17 cellular contexts compared by ENCODE assay signal in genomic region chr12:117020536-117021220, GRCh38.
DNase-seq lines count a peak whose midpoint lies in the region; ATAC-seq and TF ChIP-seq lines count a peak whose summit lies in the region.
"Had no signal": no experiment of that assay in that cellular context is flagged by ENCODE, and none has a peak within 500 bp of the region (broad histone marks: within the 10 kb centered on the region; RNA-seq: fewer than 3 reads in every experiment).

No MANE protein-coding gene starts in this region.

- BruUV-seq in Calu3 (replicated peaks; lab: Mats Ljungman, UMichigan) = no TSS peak

- H3K9me3 Mint-ChIP-seq in Calu3 (ENCODE audit: low read depth, unreplicated experiment) (no peaks in the 10 kb centered on the region), WTC11 (peaks cover 2% of the 10 kb centered on the region; the same call in 1 of the 2 replicates)
- peaks cover 2% of the 10 kb centered on the region for H3K9me3 Mint-ChIP-seq in stimulated activated effector memory CD8-positive, alpha-beta T cell treated with anti-CD3 and anti-CD28 coated beads, Interleukin-12 subunit alpha, Interleukin-12 subunit beta, amount 100 ng/mL, for 72 hours

- no peak for TF ChIP-seq CTCF in Calu3 (IDR thresholded peaks at IDR 0.05; ENCODE audit: unreplicated experiment)
- TF ChIP-seq CTCF in WTC11 (IDR thresholded peaks at IDR 0.05) = no peak
- no peak for TF ChIP-seq CTCF in lower lobe of right lung (IDR thresholded peaks at IDR 0.05)

- POLR2A ChIA-PET in WTC11 (lab: Charles Lee) = no interaction called here

- intact Hi-C loops in Calu3 (cut with micrococcal nuclease; ENCODE audit: unreplicated experiment) (no loop called here), lower lobe of right lung (cut with DNase I) (loop anchor here (10.0 kb wide), 1 partner anchor 94 kb away; no protein-coding TSS in a partner anchor)

- H3K4me3 Mint-ChIP-seq in Calu3 (ENCODE audit: low read depth, unreplicated experiment) (no peak overlapping the region), WTC11 (no peak overlapping the region)
- no peak overlapping the region for H3K4me3 Mint-ChIP-seq in stimulated activated effector memory CD8-positive, alpha-beta T cell treated with anti-CD3 and anti-CD28 coated beads, Interleukin-12 subunit alpha, Interleukin-12 subunit beta, amount 100 ng/mL, for 72 hours
- H3K4me3 Mint-ChIP-seq: CD8-positive, alpha-beta T cell had no signal

- no peak for DNase-seq in Calu3
- DNase-seq in WTC11 (ENCODE audit: low spot score) = no peak
- no peak for DNase-seq in lower lobe of right lung
- DNase-seq in stimulated activated effector memory CD8-positive, alpha-beta T cell treated with anti-CD3 and anti-CD28 coated beads, Interleukin-12 subunit alpha, Interleukin-12 subunit beta, amount 100 ng/mL, for 72 hours (ENCODE audit: low spot score in 2 of 2) = no peak
- no peak for DNase-seq in NCI-H2227 treated with DMSO at 0.1 percent for 48 hours (lab: John Stamatoyannopoulos, UW)
- DNase-seq in stimulated activated CD4-positive, alpha-beta T cell treated with anti-CD3 and anti-CD28 coated beads, Interleukin-15, amount 100 ng/mL, for 24 hours = no peak
- DNase-seq in activated CD4-positive, CD25-positive, alpha-beta regulatory T cell treated with anti-CD3 and anti-CD28 coated beads, Interleukin-2, amount 50 U/mL, for 72 hours = no peak
- DNase-seq: CD8-positive, alpha-beta T cell; NCI-H1417; NCI-H1930; NCI-H345; NCI-H524 treated with DMSO at 0.1 percent for 48 hours; PC-3; RPMI8226; SHP77 treated with DMSO at 0.1 percent for 48 hours had no signal

- ATAC-seq in WTC11 = no peak
- ATAC-seq in lower lobe of right lung = peak; percentile 65 to 71
- no peak for ATAC-seq in stimulated activated effector memory CD8-positive, alpha-beta T cell treated with anti-CD3 and anti-CD28 coated beads, Interleukin-12 subunit alpha, Interleukin-12 subunit beta, amount 100 ng/mL, for 72 hours
- ATAC-seq: A549; CD8-positive, alpha-beta T cell; PC-3 had no signal

- H3K4me1 ChIP-seq in lower lobe of right lung = peaks cover 5% of the 10 kb centered on the region

- no peak overlapping the region for H3K27ac ChIP-seq in lower lobe of right lung
- H3K27ac ChIP-seq: A549; BLaER1 treated with 17β-estradiol and CSF1 and Interleukin-3, amounts not matched to agents 10 nM and 100 nM had no signal

- H3K36me3 ChIP-seq in lower lobe of right lung = peaks cover 52% of the 10 kb centered on the region

- H3K27me3 Mint-ChIP-seq in Calu3 (ENCODE audit: unreplicated experiment) (no peaks in the 10 kb centered on the region), WTC11 (ENCODE audit: low read depth) (no peaks in the 10 kb centered on the region)

- H3K27ac Mint-ChIP-seq in Calu3 (ENCODE audit: unreplicated experiment) (peak overlapping the region; percentile 15), WTC11 (peak overlapping the region; percentile 11; the same call in 1 of the 2 replicates)
- peak overlapping the region; percentile 43 for H3K27ac Mint-ChIP-seq in stimulated activated effector memory CD8-positive, alpha-beta T cell treated with anti-CD3 and anti-CD28 coated beads, Interleukin-12 subunit alpha, Interleukin-12 subunit beta, amount 100 ng/mL, for 72 hours
- H3K27ac Mint-ChIP-seq: CD8-positive, alpha-beta T cell had no signal

- H3K36me3 Mint-ChIP-seq in Calu3 (ENCODE audit: insufficient read depth, unreplicated experiment) (peaks cover 94% of the 10 kb centered on the region), WTC11 (peaks cover 14% of the 10 kb centered on the region)
- H3K36me3 Mint-ChIP-seq in stimulated activated effector memory CD8-positive, alpha-beta T cell treated with anti-CD3 and anti-CD28 coated beads, Interleukin-12 subunit alpha, Interleukin-12 subunit beta, amount 100 ng/mL, for 72 hours = peaks cover 19% of the 10 kb centered on the region

- no peaks in the 10 kb centered on the region for H3K9me3 ChIP-seq in lower lobe of right lung

- no peaks in the 10 kb centered on the region for H3K27me3 ChIP-seq in lower lobe of right lung (ENCODE audit: low read depth)
- H3K27me3 ChIP-seq: BLaER1 treated with 17β-estradiol and CSF1 and Interleukin-3, amounts not matched to agents 10 nM and 100 nM had no signal

- no peak overlapping the region for H3K4me3 ChIP-seq in lower lobe of right lung
- H3K4me3 ChIP-seq: A549; BLaER1 treated with 17β-estradiol and CSF1 and Interleukin-3, amounts not matched to agents 10 nM and 100 nM had no signal

- H3K4me1 Mint-ChIP-seq in Calu3 (ENCODE audit: low read depth, unreplicated experiment) (peaks cover 8% of the 10 kb centered on the region), WTC11 (peaks cover 11% of the 10 kb centered on the region)
- peaks cover 4% of the 10 kb centered on the region for H3K4me1 Mint-ChIP-seq in stimulated activated effector memory CD8-positive, alpha-beta T cell treated with anti-CD3 and anti-CD28 coated beads, Interleukin-12 subunit alpha, Interleukin-12 subunit beta, amount 100 ng/mL, for 72 hours

- CTCF ChIA-PET in Calu3 (lab: Charles Lee) (no interaction called here), WTC11 (lab: Charles Lee) (interaction anchor here (0.7 to 1.1 kb wide), 3 partner anchors 51 to 100 kb away, joined by 3 to 7 read pairs (median 4); no protein-coding TSS in a partner anchor)

TF ChIP-seq in WTC11, 78 proteins besides CTCF, POLR2A, EP300 and RAD21:
- TF ChIP-seq ZNF317 (CRISPR knock-in tag; IDR thresholded peaks at IDR 0.05; ENCODE audit: borderline replicate concordance, low read depth) = no peak

Comparison
In these comparisons a context has a peak if more than half of its experiments do, and no peak if none do; other contexts are left out.
1. ATAC-seq: peak in lower lobe of right lung (2 of 2); none in WTC11 (single experiment) and stimulated activated effector memory CD8-positive, alpha-beta T cell treated with anti-CD3 and anti-CD28 coated beads, Interleukin-12 subunit alpha, Interleukin-12 subunit beta, amount 100 ng/mL, for 72 hours (single experiment).
2. Peak in every context shown above with its lines, with median percentiles within 50 percentile points of each other: H3K27ac Mint-ChIP-seq.